Comparison of ENCODE assay signal across 1 cellular context in genomic region chr2:68050353-68050752, GRCh38.
TF ChIP-seq lines count a peak whose summit lies in the region.

No MANE protein-coding gene starts in this region.

TF ChIP-seq in HepG2, 621 proteins besides CTCF, POLR2A, EP300 and RAD21 (continued from another document):
- TF ChIP-seq, protein P1, sequence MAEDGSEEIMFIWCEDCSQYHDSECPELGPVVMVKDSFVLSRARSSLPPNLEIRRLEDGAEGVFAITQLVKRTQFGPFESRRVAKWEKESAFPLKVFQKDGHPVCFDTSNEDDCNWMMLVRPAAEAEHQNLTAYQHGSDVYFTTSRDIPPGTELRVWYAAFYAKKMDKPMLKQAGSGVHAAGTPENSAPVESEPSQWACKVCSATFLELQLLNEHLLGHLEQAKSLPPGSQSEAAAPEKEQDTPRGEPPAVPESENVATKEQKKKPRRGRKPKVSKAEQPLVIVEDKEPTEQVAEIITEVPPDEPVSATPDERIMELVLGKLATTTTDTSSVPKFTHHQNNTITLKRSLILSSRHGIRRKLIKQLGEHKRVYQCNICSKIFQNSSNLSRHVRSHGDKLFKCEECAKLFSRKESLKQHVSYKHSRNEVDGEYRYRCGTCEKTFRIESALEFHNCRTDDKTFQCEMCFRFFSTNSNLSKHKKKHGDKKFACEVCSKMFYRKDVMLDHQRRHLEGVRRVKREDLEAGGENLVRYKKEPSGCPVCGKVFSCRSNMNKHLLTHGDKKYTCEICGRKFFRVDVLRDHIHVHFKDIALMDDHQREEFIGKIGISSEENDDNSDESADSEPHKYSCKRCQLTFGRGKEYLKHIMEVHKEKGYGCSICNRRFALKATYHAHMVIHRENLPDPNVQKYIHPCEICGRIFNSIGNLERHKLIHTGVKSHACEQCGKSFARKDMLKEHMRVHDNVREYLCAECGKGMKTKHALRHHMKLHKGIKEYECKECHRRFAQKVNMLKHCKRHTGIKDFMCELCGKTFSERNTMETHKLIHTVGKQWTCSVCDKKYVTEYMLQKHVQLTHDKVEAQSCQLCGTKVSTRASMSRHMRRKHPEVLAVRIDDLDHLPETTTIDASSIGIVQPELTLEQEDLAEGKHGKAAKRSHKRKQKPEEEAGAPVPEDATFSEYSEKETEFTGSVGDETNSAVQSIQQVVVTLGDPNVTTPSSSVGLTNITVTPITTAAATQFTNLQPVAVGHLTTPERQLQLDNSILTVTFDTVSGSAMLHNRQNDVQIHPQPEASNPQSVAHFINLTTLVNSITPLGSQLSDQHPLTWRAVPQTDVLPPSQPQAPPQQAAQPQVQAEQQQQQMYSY (CRISPR knock-in tag; IDR thresholded peaks at IDR 0.05) = no peak
- TF ChIP-seq FOXA3 (CRISPR knock-in tag; IDR thresholded peaks at IDR 0.05) (no peak), E2F5 (CRISPR knock-in tag; conservative IDR thresholded peaks at IDR 0.05) (no peak), PRMT3 (CRISPR knock-in tag; IDR thresholded peaks at IDR 0.05; ENCODE audit: borderline replicate concordance, low read depth) (no peak)
TF ChIP-seq in HepG2: peak in this region for 0.
